ENCODE assay signal across 13 cellular contexts in the genomic region with DNA sequence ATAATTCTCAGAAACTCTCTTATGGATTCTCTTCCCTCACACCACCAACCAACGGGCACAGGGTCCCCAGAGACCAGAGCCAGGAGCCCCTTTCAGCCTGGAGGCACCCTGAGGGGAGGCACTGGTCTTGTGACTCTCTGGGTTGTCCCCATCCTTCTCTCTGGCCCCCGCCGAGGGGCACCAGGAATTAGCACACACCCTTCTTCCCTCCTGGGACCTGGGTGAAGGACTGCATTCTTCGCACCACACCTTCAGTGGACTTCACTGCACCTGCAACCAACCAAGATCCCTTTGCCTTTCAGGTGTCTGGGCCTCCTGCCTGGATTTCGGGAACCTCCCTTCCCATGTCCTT. TPM values are rescaled to one million over a fixed set of nuclear protein-coding genes. Genes with fewer than 3 reads are reported as not detected.
DNase-seq lines count a peak whose midpoint lies in the region; ATAC-seq, FAIRE-seq and TF ChIP-seq lines count a peak whose summit lies in the region.
"Had no signal": no experiment of that assay in that cellular context is flagged by ENCODE, and none has a peak within 500 bp of the region (broad histone marks: within the 10 kb centered on the region; RNA-seq: fewer than 3 reads in every experiment).

No MANE protein-coding gene starts in this region.

- H3K4me2 ChIP-seq in GM23248 (ENCODE audit: unreplicated experiment), result peak overlapping the region; percentile 54

- H3F3A ChIP-seq in GM23248 (ENCODE audit: insufficient read depth), result peaks cover 60% of the 10 kb centered on the region

- peak overlapping the region; percentile 23 for H3K27ac Mint-ChIP-seq in activated naive CD8-positive, alpha-beta T cell treated with anti-CD3 and anti-CD28 coated beads, Interleukin-2, amount 50 U/mL, for 24 hours
- H3K27ac Mint-ChIP-seq in stimulated activated effector memory CD8-positive, alpha-beta T cell treated with anti-CD3 and anti-CD28 coated beads, Interleukin-12 subunit alpha, Interleukin-12 subunit beta, amount 100 ng/mL, for 72 hours, result peak overlapping the region; percentile 79
- no peak overlapping the region for H3K27ac Mint-ChIP-seq in activated CD4-positive, alpha-beta T cell treated with anti-CD3 and anti-CD28 coated beads, Interleukin-2, amount 10 ng/mL, durations not matched to agents 7 days and 5 days

- no peak overlapping the region for H2AFZ ChIP-seq in GM23248

- no peaks in the 10 kb centered on the region for H3K27me3 Mint-ChIP-seq in activated naive CD8-positive, alpha-beta T cell treated with anti-CD3 and anti-CD28 coated beads, Interleukin-2, amount 50 U/mL, for 24 hours
- no peaks in the 10 kb centered on the region for H3K27me3 Mint-ChIP-seq in activated CD4-positive, alpha-beta T cell treated with anti-CD3 and anti-CD28 coated beads, Interleukin-2, amount 10 ng/mL, durations not matched to agents 7 days and 5 days

- no peaks in the 10 kb centered on the region for H4K20me1 ChIP-seq in GM23248 (ENCODE audit: insufficient read depth)

- H3K9me2 ChIP-seq in GM23248 (ENCODE audit: insufficient read depth), result no peaks in the 10 kb centered on the region

- CTCF ChIA-PET in activated CD4-positive, alpha-beta T cell treated with anti-CD3 and anti-CD28 coated beads, Interleukin-2, amount 10 ng/mL, durations not matched to agents 7 days and 5 days (lab: Charles Lee), result interaction anchor here (0.7 kb wide), 1 partner anchor 1017 kb away, joined by 4 read pairs; no protein-coding TSS in a partner anchor

- H3K27ac ChIP-seq in GM23248 (peak overlapping the region; percentile 86), kidney (ENCODE audit: low read depth in 2 of 2, low read length in 2 of 2) (peak overlapping the region; percentile 52 to 80)

- H3K36me3 Mint-ChIP-seq in activated naive CD8-positive, alpha-beta T cell treated with anti-CD3 and anti-CD28 coated beads, Interleukin-2, amount 50 U/mL, for 24 hours (ENCODE audit: low read depth), result peaks cover 65% of the 10 kb centered on the region
- H3K36me3 Mint-ChIP-seq in stimulated activated effector memory CD8-positive, alpha-beta T cell treated with anti-CD3 and anti-CD28 coated beads, Interleukin-12 subunit alpha, Interleukin-12 subunit beta, amount 100 ng/mL, for 72 hours, result peaks cover 100% of the 10 kb centered on the region
- H3K36me3 Mint-ChIP-seq in activated CD4-positive, alpha-beta T cell treated with anti-CD3 and anti-CD28 coated beads, Interleukin-2, amount 10 ng/mL, durations not matched to agents 7 days and 5 days (ENCODE audit: low read depth), result peaks cover 86% of the 10 kb centered on the region

- no peak for ATAC-seq in activated naive CD8-positive, alpha-beta T cell treated with anti-CD3 and anti-CD28 coated beads, Interleukin-2, amount 50 U/mL, for 24 hours
- ATAC-seq in stimulated activated effector memory CD8-positive, alpha-beta T cell treated with anti-CD3 and anti-CD28 coated beads, Interleukin-12 subunit alpha, Interleukin-12 subunit beta, amount 100 ng/mL, for 72 hours, result no peak
- ATAC-seq in GM18502 (IDR thresholded peaks at IDR 0.05; ENCODE audit: poor library complexity, unreplicated experiment), result no peak
- ATAC-seq: left ventricle myocardium superior had no signal

- H3K4me3 Mint-ChIP-seq in activated naive CD8-positive, alpha-beta T cell treated with anti-CD3 and anti-CD28 coated beads, Interleukin-2, amount 50 U/mL, for 24 hours, result no peak overlapping the region
- H3K4me3 Mint-ChIP-seq in stimulated activated effector memory CD8-positive, alpha-beta T cell treated with anti-CD3 and anti-CD28 coated beads, Interleukin-12 subunit alpha, Interleukin-12 subunit beta, amount 100 ng/mL, for 72 hours, result no peak overlapping the region
- H3K4me3 Mint-ChIP-seq in activated CD4-positive, alpha-beta T cell treated with anti-CD3 and anti-CD28 coated beads, Interleukin-2, amount 10 ng/mL, durations not matched to agents 7 days and 5 days, result no peak overlapping the region

- H3K27me3 ChIP-seq in GM23248 (replicated peaks; ENCODE audit: insufficient read depth), result no peaks in the 10 kb centered on the region

- H3K4me3 ChIP-seq in GM23248, result peak overlapping the region; percentile 15
- no peak overlapping the region for H3K4me3 ChIP-seq in kidney (ENCODE audit: low read length in 2 of 2)

- H3K4me1 ChIP-seq in GM23248 (ENCODE audit: insufficient read depth) (peaks cover 46% of the 10 kb centered on the region), kidney (ENCODE audit: control insufficient read depth in 1 of 2, insufficient read depth in 1 of 2, low read depth in 1 of 2, low read length in 2 of 2) (peaks cover 13 to 21% of the 10 kb centered on the region in 2 donors)

- in situ Hi-C loops in GM23248 (cut with MboI), result no loop called here

- DNase-seq in GM23248 (no peak), kidney (peak; percentile 59), NCI-H1417 (lab: John Stamatoyannopoulos, UW) (no peak), SKM-1 (lab: John Stamatoyannopoulos, UW; ENCODE audit: unreplicated experiment) (no peak)
- no peak for DNase-seq in activated naive CD8-positive, alpha-beta T cell treated with anti-CD3 and anti-CD28 coated beads, Interleukin-2, amount 50 U/mL, for 24 hours
- no peak for DNase-seq in stimulated activated effector memory CD8-positive, alpha-beta T cell treated with anti-CD3 and anti-CD28 coated beads, Interleukin-12 subunit alpha, Interleukin-12 subunit beta, amount 100 ng/mL, for 72 hours (ENCODE audit: low spot score in 2 of 2)
- DNase-seq in activated CD4-positive, alpha-beta T cell treated with anti-CD3 and anti-CD28 coated beads, Interleukin-2, amount 10 ng/mL, durations not matched to agents 7 days and 5 days, result no peak
- DNase-seq: activated CD4-positive, CD25-positive, alpha-beta regulatory T cell treated with anti-CD3 and anti-CD28 coated beads, Interleukin-2, amount 50 U/mL, for 72 hours; C1 segment of cervical spinal cord; left ventricle myocardium superior had no signal

- peaks cover 36% of the 10 kb centered on the region for H3K36me3 ChIP-seq in GM23248 (ENCODE audit: low read depth)
- peaks cover 30 to 55% of the 10 kb centered on the region in 2 donors for H3K36me3 ChIP-seq in kidney (ENCODE audit: control insufficient read depth in 1 of 2, insufficient read depth in 2 of 2, low read length in 2 of 2)

- POLR2A ChIA-PET in activated CD4-positive, alpha-beta T cell treated with anti-CD3 and anti-CD28 coated beads, Interleukin-2, amount 10 ng/mL, durations not matched to agents 7 days and 5 days (lab: Charles Lee), result no interaction called here

- peak overlapping the region; percentile 72 for H3K9ac ChIP-seq in GM23248
- no peak overlapping the region for H3K9ac ChIP-seq in kidney (ENCODE audit: low read length in 2 of 2)

- no peak for FAIRE-seq in kidney (lab: Jason Lieb, UNC)
- FAIRE-seq: GM19239 had no signal

- 70 to 75% methylated on average over 5 of the region's 5 CpGs for WGBS in GM23248 (ENCODE audit: low coverage in 1 of 2, low lambda C conversion rate in 2 of 2, missing lambda C conversion rate in 2 of 2), 2 experiments

- peaks cover 5% of the 10 kb centered on the region for H3K9me3 Mint-ChIP-seq in activated naive CD8-positive, alpha-beta T cell treated with anti-CD3 and anti-CD28 coated beads, Interleukin-2, amount 50 U/mL, for 24 hours
- peaks cover under 1% of the 10 kb centered on the region for H3K9me3 Mint-ChIP-seq in stimulated activated effector memory CD8-positive, alpha-beta T cell treated with anti-CD3 and anti-CD28 coated beads, Interleukin-12 subunit alpha, Interleukin-12 subunit beta, amount 100 ng/mL, for 72 hours
- H3K9me3 Mint-ChIP-seq in activated CD4-positive, alpha-beta T cell treated with anti-CD3 and anti-CD28 coated beads, Interleukin-2, amount 10 ng/mL, durations not matched to agents 7 days and 5 days, result no peaks in the 10 kb centered on the region

- no peak for TF ChIP-seq CTCF in kidney (IDR thresholded peaks at IDR 0.05; ENCODE audit: borderline replicate concordance, extremely low read depth, insufficient read depth)

- peaks cover 15% of the 10 kb centered on the region for H3K4me1 Mint-ChIP-seq in activated naive CD8-positive, alpha-beta T cell treated with anti-CD3 and anti-CD28 coated beads, Interleukin-2, amount 50 U/mL, for 24 hours
- peaks cover 11% of the 10 kb centered on the region for H3K4me1 Mint-ChIP-seq in stimulated activated effector memory CD8-positive, alpha-beta T cell treated with anti-CD3 and anti-CD28 coated beads, Interleukin-12 subunit alpha, Interleukin-12 subunit beta, amount 100 ng/mL, for 72 hours
- H3K4me1 Mint-ChIP-seq in activated CD4-positive, alpha-beta T cell treated with anti-CD3 and anti-CD28 coated beads, Interleukin-2, amount 10 ng/mL, durations not matched to agents 7 days and 5 days, result peaks cover 7% of the 10 kb centered on the region

- peaks cover 7% of the 10 kb centered on the region; the same call in 1 of the 2 replicates for H3K79me2 ChIP-seq in GM23248 (ENCODE audit: insufficient read depth)

- intact Hi-C loops in kidney (cut with DNase I), result loop anchor here (10.0 kb wide), 1 partner anchor 50 kb away; the partner anchor contains the start of gene ANXA11

- H3K9me3 ChIP-seq in GM23248 (ENCODE audit: low read depth) (no peaks in the 10 kb centered on the region), kidney (ENCODE audit: control insufficient read depth in 1 of 2, low read length in 2 of 2) (peaks cover 0 to 1% of the 10 kb centered on the region in 2 donors)

RNA-seq across cellular contexts. Expression of gene PLAC9, which starts 22.1 kb away (rescaled TPM):
- 8.8 and 19.6 TPM in 2 replicates for total RNA-seq in GM23248 (2014; rRNA removed; shearing (Covaris generic))
- polyA plus RNA-seq in GM23248 (2016; fragmentation: Nextera tagmentation; extraction: Ambion mirVana) (117 and 118 TPM in 2 replicates), kidney (ENCODE audit: insufficient read depth, low read depth, low replicate concordance) (49.9 TPM)
- total RNA-seq in kidney, result 31.4 TPM
- total RNA-seq in activated CD4-positive, alpha-beta T cell treated with anti-CD3 and anti-CD28 coated beads, Interleukin-2, amount 10 ng/mL, durations not matched to agents 7 days and 5 days, result not detected
- total RNA-seq: Daoy had no signal

RNA-seq across cellular contexts. Expression of gene ANXA11, which starts 50.7 kb away (rescaled TPM):
- total RNA-seq in GM23248 (2014; rRNA removed; shearing (Covaris generic)), result 116 and 121 TPM in 2 replicates
- 189 and 194 TPM in 2 replicates for polyA plus RNA-seq in GM23248 (2016; fragmentation: Nextera tagmentation; extraction: Ambion mirVana)
- 435 TPM for total RNA-seq in kidney
- polyA plus RNA-seq in kidney (ENCODE audit: insufficient read depth, low read depth, low replicate concordance), result 543 TPM
- 100 to 1,000 TPM; 280 to 326 TPM for total RNA-seq in activated CD4-positive, alpha-beta T cell treated with anti-CD3 and anti-CD28 coated beads, Interleukin-2, amount 10 ng/mL, durations not matched to agents 7 days and 5 days
